In genomic region chr14:95442633-95443021, GRCh38 we compare ENCODE assay signal across 8 cellular contexts.
DNase-seq lines count a peak whose midpoint lies in the region; ATAC-seq and TF ChIP-seq lines count a peak whose summit lies in the region.

No MANE protein-coding gene starts in this region.

- H3K4me1 Mint-ChIP-seq in activated CD4-positive, alpha-beta T cell treated with anti-CD3 and anti-CD28 coated beads, Interleukin-2, amount 10 ng/mL, durations not matched to agents 7 days and 5 days: peaks cover 9% of the 10 kb centered on the region

- no peaks in the 10 kb centered on the region for H3K9me3 Mint-ChIP-seq in activated CD4-positive, alpha-beta T cell treated with anti-CD3 and anti-CD28 coated beads, Interleukin-2, amount 10 ng/mL, durations not matched to agents 7 days and 5 days

- H3K4me3 ChIP-seq in coronary artery: no peak overlapping the region
- no peak overlapping the region for H3K4me3 ChIP-seq in lower lobe of right lung

- H3K36me3 ChIP-seq in lower lobe of right lung: peaks cover 79% of the 10 kb centered on the region

- no peaks in the 10 kb centered on the region for H3K27me3 ChIP-seq in lower lobe of right lung (ENCODE audit: low read depth)

- TF ChIP-seq CTCF in coronary artery (IDR thresholded peaks at IDR 0.05) (peak; percentile 67), lower lobe of right lung (IDR thresholded peaks at IDR 0.05) (peak; percentile 90)

- no peaks in the 10 kb centered on the region for H3K9me3 ChIP-seq in lower lobe of right lung

- intact Hi-C loops in lower lobe of right lung (cut with DNase I): loop anchor here (5.0 kb wide), 1 partner anchor 85 kb away; no protein-coding TSS in a partner anchor

- peaks cover 7% of the 10 kb centered on the region for H3K4me1 ChIP-seq in lower lobe of right lung

- POLR2A ChIA-PET in activated CD4-positive, alpha-beta T cell treated with anti-CD3 and anti-CD28 coated beads, Interleukin-2, amount 10 ng/mL, durations not matched to agents 7 days and 5 days (lab: Charles Lee): interaction anchor here (1.0 kb wide), 1 partner anchor 92 kb away, joined by 6 read pairs; the partner anchor contains the start of gene GLRX5

- H3K4me3 Mint-ChIP-seq in activated CD4-positive, alpha-beta T cell treated with anti-CD3 and anti-CD28 coated beads, Interleukin-2, amount 10 ng/mL, durations not matched to agents 7 days and 5 days: no peak overlapping the region

- peaks cover 77% of the 10 kb centered on the region for H3K36me3 Mint-ChIP-seq in activated CD4-positive, alpha-beta T cell treated with anti-CD3 and anti-CD28 coated beads, Interleukin-2, amount 10 ng/mL, durations not matched to agents 7 days and 5 days (ENCODE audit: low read depth)

- peak; percentile 93 for DNase-seq in Ammon's horn (ENCODE audit: low spot score)
- DNase-seq in GM19238 (ENCODE audit: insufficient read length, low spot score): peak; percentile 81
- DNase-seq in NCI-H524 treated with DMSO at 0.1 percent for 48 hours (lab: John Stamatoyannopoulos, UW): peak; percentile 11
- peak; percentile 76 for DNase-seq in activated CD4-positive, alpha-beta T cell treated with anti-CD3 and anti-CD28 coated beads, Interleukin-2, amount 10 ng/mL, durations not matched to agents 7 days and 5 days
- peak; percentile 83 for DNase-seq in coronary artery (ENCODE audit: low spot score)
- DNase-seq in lower lobe of right lung: peak; percentile 86
- peak; percentile 53 for DNase-seq in stimulated activated CD8-positive, alpha-beta memory T cell treated with anti-CD3 and anti-CD28 coated beads, Interleukin-12 subunit alpha, Interleukin-12 subunit beta, amount 100 ng/mL, for 4 hours (ENCODE audit: low read depth)

- no peak overlapping the region for H3K27ac ChIP-seq in coronary artery
- H3K27ac ChIP-seq in lower lobe of right lung: no peak overlapping the region

- CTCF ChIA-PET in activated CD4-positive, alpha-beta T cell treated with anti-CD3 and anti-CD28 coated beads, Interleukin-2, amount 10 ng/mL, durations not matched to agents 7 days and 5 days (lab: Charles Lee): interaction anchor here (0.6 to 4.0 kb wide), 17 partner anchors 10 to 232 kb away, joined by 3 to 19 read pairs (median 3); partner anchors contain the start of gene GLRX5

- peak; percentile 79 for ATAC-seq in HG03442 (IDR thresholded peaks at IDR 0.05; ENCODE audit: unreplicated experiment)
- ATAC-seq in lower lobe of right lung: peak; percentile 93 to 95

- H3K27me3 Mint-ChIP-seq in activated CD4-positive, alpha-beta T cell treated with anti-CD3 and anti-CD28 coated beads, Interleukin-2, amount 10 ng/mL, durations not matched to agents 7 days and 5 days: no peaks in the 10 kb centered on the region

- peak overlapping the region; percentile 58 for H3K27ac Mint-ChIP-seq in activated CD4-positive, alpha-beta T cell treated with anti-CD3 and anti-CD28 coated beads, Interleukin-2, amount 10 ng/mL, durations not matched to agents 7 days and 5 days

Comparison
In these comparisons a context has a peak if more than half of its experiments do, and no peak if none do; other contexts are left out.
1. DNase-seq: peak in every context shown above with its lines; median percentile 93 in Ammon's horn; 86 in lower lobe of right lung; 83 in coronary artery; 81 in GM19238; 76 in activated CD4-positive, alpha-beta T cell treated with anti-CD3 and anti-CD28 coated beads, Interleukin-2, amount 10 ng/mL, durations not matched to agents 7 days and 5 days; 53 in stimulated activated CD8-positive, alpha-beta memory T cell treated with anti-CD3 and anti-CD28 coated beads, Interleukin-12 subunit alpha, Interleukin-12 subunit beta, amount 100 ng/mL, for 4 hours; 11 in NCI-H524 treated with DMSO at 0.1 percent for 48 hours.